In genomic region chr22:17191163-17191562, GRCh38 we compare ENCODE assay signal across 17 cellular contexts. TPM values are rescaled to one million over a fixed set of nuclear protein-coding genes. Genes with fewer than 3 reads are reported as not detected.
DNase-seq lines count a peak whose midpoint lies in the region; ATAC-seq and TF ChIP-seq lines count a peak whose summit lies in the region.
"Had no signal": no experiment of that assay in that cellular context is flagged by ENCODE, and none has a peak within 500 bp of the region (broad histone marks: within the 10 kb centered on the region; RNA-seq: fewer than 3 reads in every experiment).

No MANE protein-coding gene starts in this region.

- peaks cover 5 to 10% of the 10 kb centered on the region in 2 experiments; a peak in 3 of 4 replicates for H3K4me1 ChIP-seq in HCT116 (ENCODE audit: control insufficient read depth in 1 of 2, insufficient read depth in 2 of 2, low read length in 2 of 2)
- H3K4me1 ChIP-seq: heart left ventricle had no signal

- RAD21 ChIA-PET in HCT116 (lab: Charles Lee; ENCODE audit: low non-redundant PET in 1 of 2, low total read pairs in 2 of 2, uncharacterized antibody in 2 of 2, unreplicated experiment in 2 of 2): no interaction called here

- H3K36me3 Mint-ChIP-seq in memory B cell: peaks cover 20% of the 10 kb centered on the region

- POLR2A ChIA-PET in HCT116 (lab: Charles Lee): no interaction called here

- intact Hi-C loops in HCT116 (cut with micrococcal nuclease): no loop called here

- H3K9me3 ChIP-seq in HCT116 (ENCODE audit: control insufficient read depth in 1 of 2, insufficient read depth in 1 of 2, low read depth in 1 of 2, low read length in 2 of 2): no peaks in the 10 kb centered on the region
- H3K9me3 ChIP-seq: heart left ventricle had no signal

- BruUV-seq in HCT116 (replicated peaks; lab: Mats Ljungman, UMichigan): no TSS peak

- ATAC-seq in HCT116: 0 out of 2 replicates have a peak, but pooled peaks have one; percentile 27
- no peak for ATAC-seq in memory B cell (ENCODE audit: low read depth)
- no peak for ATAC-seq in HG03159 (IDR thresholded peaks at IDR 0.05; ENCODE audit: unreplicated experiment)
- ATAC-seq in HG03442 (IDR thresholded peaks at IDR 0.05; ENCODE audit: unreplicated experiment): no peak
- ATAC-seq: heart left ventricle, HepG2 had no signal

- H3K9me2 ChIP-seq in HCT116 (ENCODE audit: insufficient read depth): no peaks in the 10 kb centered on the region

- H4K20me1 ChIP-seq in HCT116 (ENCODE audit: insufficient read depth): no peaks in the 10 kb centered on the region

- TF ChIP-seq CTCF in HCT116 (IDR thresholded peaks at IDR 0.05 in 2 of 3, conservative IDR thresholded peaks at IDR 0.05 in 1 of 3; ENCODE audit: borderline replicate concordance in 1 of 3, insufficient read depth in 1 of 3, low read depth in 2 of 3, low read length in 2 of 3) (no peak), astrocyte of the cerebellum (IDR thresholded peaks at IDR 0.05; ENCODE audit: low read depth, low read length, missing control alignments) (no peak)

- H3K27me3 Mint-ChIP-seq in memory B cell: no peaks in the 10 kb centered on the region

- H3K27me3 ChIP-seq in HCT116 (ENCODE audit: insufficient read depth, low read length): no peaks in the 10 kb centered on the region
- H3K27me3 ChIP-seq: heart left ventricle had no signal

- in situ Hi-C loops in astrocyte of the cerebellum (cut with HindIII; ENCODE audit: low sequenced_read_pairs): no loop called here

- TF ChIP-seq POLR2A in HCT116 (IDR thresholded peaks at IDR 0.05; ENCODE audit: borderline replicate concordance, extremely low read depth, insufficient read depth, insufficient read length): no peak

- H3K27ac Mint-ChIP-seq in memory B cell: peak overlapping the region; percentile 35
- H3K27ac Mint-ChIP-seq: endodermal cell had no signal

- no peaks in the 10 kb centered on the region for H3K36me3 ChIP-seq in HCT116 (ENCODE audit: control insufficient read depth in 1 of 2, insufficient read depth in 2 of 2, low read length in 2 of 2)

- peaks cover 5% of the 10 kb centered on the region for H3K4me1 Mint-ChIP-seq in memory B cell

- peak overlapping the region; percentile 57 for H3K4me2 ChIP-seq in HCT116 (ENCODE audit: low read length)

- peak overlapping the region; percentile 41 for H2AFZ ChIP-seq in HCT116 (ENCODE audit: low read depth, low read length, poor library complexity, severe bottlenecking)

- H3K4me3 Mint-ChIP-seq in memory B cell: no peak overlapping the region
- H3K4me3 Mint-ChIP-seq: endodermal cell had no signal

- H3K9ac ChIP-seq in HCT116 (ENCODE audit: low read length): no peak overlapping the region

- CTCF ChIA-PET in HCT116 (lab: Charles Lee): interaction anchor here (1.1 to 2.6 kb wide), 3 partner anchors 14 to 78 kb away, joined by 3 to 32 read pairs (median 7); no protein-coding TSS in a partner anchor

- no peaks in the 10 kb centered on the region for H3K9me3 Mint-ChIP-seq in memory B cell
- H3K9me3 Mint-ChIP-seq: endodermal cell had no signal

- TF ChIP-seq RAD21 in HCT116 (IDR thresholded peaks at IDR 0.05; ENCODE audit: low read depth): no peak

- H3K27ac ChIP-seq in HCT116 (ENCODE audit: low read depth, low read length): no peak overlapping the region
- H3K27ac ChIP-seq: C4-2B, heart left ventricle had no signal

- DNase-seq in AG20443 (ENCODE audit: low spot score) (peak; percentile 74), HCT116 (ENCODE audit: low read depth, low spot score) (no peak), astrocyte of the cerebellum (ENCODE audit: low read depth) (peak; percentile 47), memory B cell (ENCODE audit: low spot score in 2 of 2) (no peak)
- no peak for DNase-seq in stimulated activated CD4-positive, alpha-beta T cell treated with anti-CD3 and anti-CD28 coated beads, Interleukin-15, amount 100 ng/mL, for 24 hours
- no peak for DNase-seq in stimulated activated CD4-positive, alpha-beta T cell treated with anti-CD3 and anti-CD28 coated beads, Interleukin-2, amount 100 ng/mL, for 48 hours
- DNase-seq: activated effector memory CD4-positive, alpha-beta T cell treated with anti-CD3 and anti-CD28 coated beads, Interleukin-2, amount 50 U/mL, for 16 hours; endodermal cell; heart left ventricle; NCI-H1092 treated with DMSO at 0.1 percent for 48 hours; NCI-H2171 treated with DMSO at 0.1 percent for 48 hours; posterior cingulate gyrus had no signal

- H3K4me3 ChIP-seq in HCT116 (replicated peaks in 1 of 2; ENCODE audit: low read depth in 1 of 2, low read length in 2 of 2): 0 out of 4 replicates have a peak overlapping the region, but pooled peaks of 1 of the 2 experiments have one; percentile 6
- H3K4me3 ChIP-seq in astrocyte of the cerebellum (ENCODE audit: low read depth, low read length): no peak overlapping the region
- H3K4me3 ChIP-seq: heart left ventricle had no signal

- H3K79me2 ChIP-seq in HCT116 (ENCODE audit: insufficient read depth, low read length): no peaks in the 10 kb centered on the region

TF ChIP-seq in HCT116, 20 proteins besides CTCF, POLR2A, EP300 and RAD21:
- no peak for TF ChIP-seq CEBPB (IDR thresholded peaks at IDR 0.05; ENCODE audit: low read depth)
- no peak for TF ChIP-seq MAX (IDR thresholded peaks at IDR 0.05)
- TF ChIP-seq EZH2phosphoT487 (IDR thresholded peaks at IDR 0.05; ENCODE audit: borderline replicate concordance): no peak
- TF ChIP-seq SRF (IDR thresholded peaks at IDR 0.05; ENCODE audit: low read depth): no peak
- no peak for TF ChIP-seq ZNF274 (IDR thresholded peaks at IDR 0.05; ENCODE audit: low read depth, low read length)
- TF ChIP-seq ZBTB33 (IDR thresholded peaks at IDR 0.05; ENCODE audit: extremely low read depth, insufficient replicate concordance, low read length): no peak
- no peak for TF ChIP-seq SP1 (IDR thresholded peaks at IDR 0.05; ENCODE audit: low read depth)
- TF ChIP-seq CBX3 (IDR thresholded peaks at IDR 0.05; ENCODE audit: low read depth): no peak
- TF ChIP-seq FOSL1 (IDR thresholded peaks at IDR 0.05; ENCODE audit: low read depth): no peak
- TF ChIP-seq ELF1 (IDR thresholded peaks at IDR 0.05; ENCODE audit: borderline replicate concordance, low read depth): no peak
- no peak for TF ChIP-seq TCF7L2 (IDR thresholded peaks at IDR 0.05; ENCODE audit: borderline replicate concordance, extremely low read depth, insufficient read depth, insufficient read length)
- TF ChIP-seq EZH2 (IDR thresholded peaks at IDR 0.05): no peak
- TF ChIP-seq JUND (IDR thresholded peaks at IDR 0.05): no peak
- TF ChIP-seq ZFX (IDR thresholded peaks at IDR 0.05): no peak
- no peak for TF ChIP-seq POLR2AphosphoS5 (IDR thresholded peaks at IDR 0.05; ENCODE audit: low read depth, low read length)

RNA-seq across cellular contexts. Expression of gene ADA2, which starts 28.1 kb away (rescaled TPM):
- 0.20 TPM for total RNA-seq in HCT116 (2021; ENCODE audit: unreplicated experiment)
- polyA plus RNA-seq in HCT116 (2012): 0.01 and 0.09 TPM in 2 replicates
- total RNA-seq: G401, HepG2 had no signal
- polyA plus RNA-seq: HepG2 had no signal

RNA-seq across cellular contexts. Expression of gene HDHD5, which starts 32.1 kb away (rescaled TPM):
- total RNA-seq in HCT116 (2021; ENCODE audit: unreplicated experiment): 70.1 TPM
- 72.0 and 75.3 TPM in 2 replicates for polyA plus RNA-seq in HCT116 (2012)
- total RNA-seq: HepG2 had no signal
- polyA plus RNA-seq: HepG2 had no signal

Comparison
In these comparisons a context has a peak if more than half of its experiments do, and no peak if none do; other contexts are left out.
1. DNase-seq: peak in AG20443 (single experiment) and astrocyte of the cerebellum (single experiment); none in HCT116 (single experiment), memory B cell (0 of 2), stimulated activated CD4-positive, alpha-beta T cell treated with anti-CD3 and anti-CD28 coated beads, Interleukin-15, amount 100 ng/mL, for 24 hours (single experiment) and stimulated activated CD4-positive, alpha-beta T cell treated with anti-CD3 and anti-CD28 coated beads, Interleukin-2, amount 100 ng/mL, for 48 hours (0 of 2).